Comparison of ENCODE assay signal across 8 cellular contexts in the genomic region with DNA sequence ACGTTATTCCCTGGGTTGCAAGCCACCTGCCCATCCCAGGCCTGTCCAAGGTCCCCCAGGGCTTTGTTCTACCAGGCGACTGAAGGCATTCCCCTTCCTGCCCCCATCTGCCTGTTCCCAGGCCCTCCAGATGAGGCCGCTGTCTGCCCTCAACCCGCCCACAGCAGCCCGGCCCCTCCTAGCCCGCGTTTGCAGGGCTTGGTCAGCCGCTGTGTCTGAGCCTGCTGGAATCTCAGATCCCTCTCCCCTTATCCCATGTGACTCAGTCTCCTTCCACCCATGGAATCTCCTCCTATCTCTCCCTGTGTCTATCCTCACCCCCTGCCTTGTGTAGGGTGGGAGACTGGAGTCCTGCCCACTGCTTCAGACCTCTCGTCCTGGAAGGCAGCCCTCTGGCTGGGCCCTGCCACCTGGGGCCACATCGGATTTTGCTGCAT.
DNase-seq lines count a peak whose midpoint lies in the region; ATAC-seq and TF ChIP-seq lines count a peak whose summit lies in the region.

No MANE protein-coding gene starts in this region.

- no peak overlapping the region for H3T11ph ChIP-seq in H9 (ENCODE audit: low read length)

- H3K27me3 Mint-ChIP-seq in H9 (ENCODE audit: low read depth) = peaks cover 37% of the 10 kb centered on the region
- H3K27me3 Mint-ChIP-seq in activated naive CD4-positive, alpha-beta T cell treated with anti-CD3 and anti-CD28 coated beads, Interleukin-2, amount 10 ng/mL, durations not matched to agents 7 days and 5 days = peaks cover 63% of the 10 kb centered on the region

- H3K36me3 Mint-ChIP-seq in H9 (ENCODE audit: insufficient read depth in 1 of 3, low read depth in 3 of 3) = peaks cover 0 to 6% (median 2%) of the 10 kb centered on the region in 3 experiments; a peak in 2 of 7 replicates
- no peaks in the 10 kb centered on the region for H3K36me3 Mint-ChIP-seq in activated naive CD4-positive, alpha-beta T cell treated with anti-CD3 and anti-CD28 coated beads, Interleukin-2, amount 10 ng/mL, durations not matched to agents 7 days and 5 days

- H3K27me3 ChIP-seq in H9 (ENCODE audit: insufficient read depth, low read length) (no peaks in the 10 kb centered on the region; the same call in 1 of the 2 replicates), right atrium auricular region (no peaks in the 10 kb centered on the region)

- H2BK15ac ChIP-seq in H9 (ENCODE audit: low read depth, low read length) = no peak overlapping the region; the same call in 1 of the 2 replicates

- peak overlapping the region; percentile 52 for H2AFZ ChIP-seq in H9 (ENCODE audit: low read length)

- no peak overlapping the region for H3K4me3 ChIP-seq in right atrium auricular region

- no peak overlapping the region for H4K91ac ChIP-seq in H9 (ENCODE audit: insufficient read length, low read depth, low read length)

- no peak overlapping the region; a peak in 1 of 5 replicates for H3K4me3 Mint-ChIP-seq in H9
- H3K4me3 Mint-ChIP-seq in activated naive CD4-positive, alpha-beta T cell treated with anti-CD3 and anti-CD28 coated beads, Interleukin-2, amount 10 ng/mL, durations not matched to agents 7 days and 5 days = no peak overlapping the region

- no peak overlapping the region for H3K23ac ChIP-seq in H9 (ENCODE audit: insufficient read length, low read depth, low read length)

- H3K14ac ChIP-seq in H9 (ENCODE audit: insufficient read depth, low read length) = no peak overlapping the region

- no peak overlapping the region for H3K56ac ChIP-seq in H9 (ENCODE audit: insufficient read length, low read depth, low read length)

- DNase-seq in A172 (ENCODE audit: low spot score) = peak; percentile 56
- DNase-seq in H9 = peak; percentile 96
- DNase-seq in SK-N-DZ (ENCODE audit: low spot score) = peak; percentile 71
- peak; percentile 75 for DNase-seq in activated naive CD4-positive, alpha-beta T cell treated with anti-CD3 and anti-CD28 coated beads, Interleukin-2, amount 10 ng/mL, durations not matched to agents 7 days and 5 days
- peak; percentile 77 for DNase-seq in right atrium auricular region (ENCODE audit: low spot score)
- peak; percentile 43 to 48 for DNase-seq in stimulated activated CD4-positive, alpha-beta T cell treated with anti-CD3 and anti-CD28 coated beads, Interleukin-1b, Interleukin-23, amount 100 ng/mL, for 4 hours (ENCODE audit: low read depth in 2 of 2)

- no peak overlapping the region for H2BK12ac ChIP-seq in H9 (ENCODE audit: insufficient read length, low read depth, low read length)

- TF ChIP-seq CTCF in H9 (conservative IDR thresholded peaks at IDR 0.05) = peak; percentile 88
- peak; percentile 58 to 84 for TF ChIP-seq CTCF in right atrium auricular region (IDR thresholded peaks at IDR 0.05)

- 0 out of 7 replicates have a peak overlapping the region, but pooled peaks of 1 of the 3 experiments have one; percentile 61 for H3K27ac Mint-ChIP-seq in H9
- peak overlapping the region; percentile 60 for H3K27ac Mint-ChIP-seq in activated naive CD4-positive, alpha-beta T cell treated with anti-CD3 and anti-CD28 coated beads, Interleukin-2, amount 10 ng/mL, durations not matched to agents 7 days and 5 days

- no peak overlapping the region for H2AK5ac ChIP-seq in H9 (ENCODE audit: insufficient read length, low read length)

- H3K23me2 ChIP-seq in H9 (ENCODE audit: insufficient read length, low read depth, low read length, poor library complexity, severe bottlenecking) = no peaks in the 10 kb centered on the region

- ATAC-seq in HG02973 (IDR thresholded peaks at IDR 0.05; ENCODE audit: unreplicated experiment) (no peak), GM18498 (IDR thresholded peaks at IDR 0.05; ENCODE audit: unreplicated experiment) (no peak)

- CTCF ChIA-PET in activated naive CD4-positive, alpha-beta T cell treated with anti-CD3 and anti-CD28 coated beads, Interleukin-2, amount 10 ng/mL, durations not matched to agents 7 days and 5 days (lab: Charles Lee) = interaction anchor here (1.8 to 2.2 kb wide), 3 partner anchors 9 to 247 kb away, joined by 4 to 15 read pairs (median 7); no protein-coding TSS in a partner anchor

- no peaks in the 10 kb centered on the region for H3K79me2 ChIP-seq in H9 (ENCODE audit: insufficient read depth, low read length)

- peaks cover 26 to 29% of the 10 kb centered on the region in 2 experiments for H3K4me1 Mint-ChIP-seq in H9
- H3K4me1 Mint-ChIP-seq in activated naive CD4-positive, alpha-beta T cell treated with anti-CD3 and anti-CD28 coated beads, Interleukin-2, amount 10 ng/mL, durations not matched to agents 7 days and 5 days = peaks cover 14% of the 10 kb centered on the region

- no peak overlapping the region for H2BK120ac ChIP-seq in H9 (ENCODE audit: low read depth, low read length, poor library complexity, severe bottlenecking)

- H3K18ac ChIP-seq in H9 (ENCODE audit: insufficient read length, low read depth, low read length) = no peak overlapping the region

- H3K9ac ChIP-seq in H9 (ENCODE audit: extremely low read depth, insufficient read length, low read length) = no peak overlapping the region

- H3K9me3 Mint-ChIP-seq in H9 = peaks cover 3 to 6% of the 10 kb centered on the region in 2 experiments; a peak in 3 of 5 replicates
- no peaks in the 10 kb centered on the region for H3K9me3 Mint-ChIP-seq in activated naive CD4-positive, alpha-beta T cell treated with anti-CD3 and anti-CD28 coated beads, Interleukin-2, amount 10 ng/mL, durations not matched to agents 7 days and 5 days

- H2BK5ac ChIP-seq in H9 (ENCODE audit: insufficient read length, low read length) = no peak overlapping the region

- H3K79me1 ChIP-seq in H9 (ENCODE audit: insufficient read depth, low read depth, low read length, poor library complexity, severe bottlenecking) = no peaks in the 10 kb centered on the region

- H3K4me2 ChIP-seq in H9 (ENCODE audit: insufficient read depth, insufficient read length, low read length) = no peak overlapping the region

- H3K27ac ChIP-seq in H9 (ENCODE audit: insufficient read length, low read depth, low read length) (no peak overlapping the region), right atrium auricular region (peak overlapping the region in 1 of 2 donors; percentile 12)

- no peak overlapping the region for H3K4ac ChIP-seq in H9 (ENCODE audit: low read depth, low read length)

- H3K36me3 ChIP-seq in right atrium auricular region = no peaks in the 10 kb centered on the region

- no CpG with 5 or more reads among the region's 10 CpGs for WGBS in H9 (ENCODE audit: extremely low coverage, insufficient read length, low lambda C conversion rate)

- H3K4me1 ChIP-seq in H9 (ENCODE audit: insufficient read depth, low read length) = no peaks in the 10 kb centered on the region
- peaks cover 0 to 12% of the 10 kb centered on the region in 2 donors for H3K4me1 ChIP-seq in right atrium auricular region

- H3K9me3 ChIP-seq in H9 (ENCODE audit: control insufficient read depth, low read depth, low read length) (no peaks in the 10 kb centered on the region), right atrium auricular region (no peaks in the 10 kb centered on the region)

- no peak overlapping the region for H4K5ac ChIP-seq in H9 (ENCODE audit: insufficient read length, low read depth, low read length)

- H4K20me1 ChIP-seq in H9 (ENCODE audit: control insufficient read depth, insufficient read depth, insufficient read length) = peaks cover 3% of the 10 kb centered on the region

- no peak overlapping the region for H2BK20ac ChIP-seq in H9 (ENCODE audit: low read depth, low read length, poor library complexity, severe bottlenecking)

- no peak overlapping the region for H4K8ac ChIP-seq in H9 (replicated peaks; ENCODE audit: insufficient read length, low read depth, low read length)

Comparison
In these comparisons a context has a peak if more than half of its experiments do, and no peak if none do; other contexts are left out.
1. DNase-seq: peak in every context shown above with its lines; median percentile 96 in H9; 77 in right atrium auricular region; 75 in activated naive CD4-positive, alpha-beta T cell treated with anti-CD3 and anti-CD28 coated beads, Interleukin-2, amount 10 ng/mL, durations not matched to agents 7 days and 5 days; 71 in SK-N-DZ; 56 in A172; 46 in stimulated activated CD4-positive, alpha-beta T cell treated with anti-CD3 and anti-CD28 coated beads, Interleukin-1b, Interleukin-23, amount 100 ng/mL, for 4 hours.